19 cellular contexts compared by ENCODE assay signal in the genomic region with DNA sequence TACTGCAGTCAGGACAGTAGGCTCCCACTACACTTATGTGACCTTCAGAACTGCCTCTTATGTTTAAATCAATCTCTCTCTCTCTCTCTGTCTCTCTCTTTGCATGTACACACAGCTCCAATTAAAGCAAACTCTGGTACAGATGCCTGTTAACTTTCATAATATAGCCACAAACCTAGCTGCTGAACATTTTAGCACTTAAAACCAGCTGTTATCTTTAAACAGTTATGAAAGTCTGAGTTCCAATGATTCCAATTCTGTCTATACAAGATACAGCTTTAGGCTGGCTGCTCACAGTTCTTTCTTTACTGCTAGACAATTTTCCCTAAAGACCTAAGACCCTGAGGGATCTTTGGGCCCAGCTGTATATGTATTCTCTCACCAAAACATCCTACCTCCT.
"Had no signal": no experiment of that assay in that cellular context is flagged by ENCODE, and none has a peak within 500 bp of the region (broad histone marks: within the 10 kb centered on the region; RNA-seq: fewer than 3 reads in every experiment).

No MANE protein-coding gene starts in this region.

- H3K4me1 ChIP-seq: esophagus squamous epithelium, psoas muscle had no signal

- H3K4me3 ChIP-seq: esophagus squamous epithelium, heart left ventricle, psoas muscle, skin epidermis, stomach had no signal

- H3K27me3 ChIP-seq: esophagus squamous epithelium, heart left ventricle, neutrophil, stomach had no signal

- H3K27ac ChIP-seq: epithelial cell of prostate, esophagus squamous epithelium, heart left ventricle, neutrophil, psoas muscle, skin epidermis, stomach had no signal

- H3K9me3 ChIP-seq: esophagus squamous epithelium, heart left ventricle, neutrophil, psoas muscle, stomach had no signal

- DNase-seq: effector memory CD8-positive, alpha-beta T cell; esophagus squamous epithelium; heart left ventricle; hypothalamus; kidney glomerular epithelial cell; naive thymus-derived CD8-positive, alpha-beta T cell; psoas muscle; retina; stimulated activated CD4-positive, alpha-beta T cell treated with anti-CD3 and anti-CD28 coated beads, Interleukin-2, amount 100 ng/mL, for 24 hours; stimulated activated CD4-positive, alpha-beta T cell treated with anti-CD3 and anti-CD28 coated beads, Interleukin-4, amount 100 ng/mL, for 4 hours; stimulated activated naive B cell treated with anti-CD40 and anti-IgM and Interleukin-4, amounts not matched to agents 10 μg/mL and 1 μg/mL and 100 μg/mL, for 72 hours; stomach; substantia nigra had no signal

- H3K36me3 ChIP-seq: esophagus squamous epithelium, heart left ventricle, neutrophil, stomach had no signal

- ATAC-seq: effector memory CD8-positive, alpha-beta T cell; heart left ventricle; naive thymus-derived CD8-positive, alpha-beta T cell; psoas muscle; sciatic nerve; stimulated activated naive B cell treated with anti-CD40 and anti-IgM and Interleukin-4, amounts not matched to agents 10 μg/mL and 1 μg/mL and 100 μg/mL, for 72 hours had no signal

- FAIRE-seq: frontal cortex, islet of Langerhans had no signal
